Comparison of ENCODE assay signal across 8 cellular contexts in genomic region chr1:45569962-45570581, GRCh38. TPM values are rescaled to one million over a fixed set of nuclear protein-coding genes. Genes with fewer than 3 reads are reported as not detected.
DNase-seq lines count a peak whose midpoint lies in the region; ATAC-seq and TF ChIP-seq lines count a peak whose summit lies in the region.

No MANE protein-coding gene starts in this region.

- TF ChIP-seq CTCF in GM12872 (IDR thresholded peaks at IDR 0.05; ENCODE audit: insufficient read depth, low read depth, low read length) (peak; percentile 99), epithelial cell of esophagus (IDR thresholded peaks at IDR 0.05; ENCODE audit: insufficient read depth, low read depth, low read length, missing control alignments) (peak; percentile 100)

- ATAC-seq in naive B cell (ENCODE audit: low read depth in 2 of 2), result peak; percentile 77 to 98

- H3K27ac Mint-ChIP-seq in naive B cell, result peak overlapping the region in 5 of 6 donors; percentile 34 to 93 (median 57)

- H3K4me1 Mint-ChIP-seq in naive B cell, result peaks cover 3 to 8% (median 5%) of the 10 kb centered on the region in 3 donors

- no peak overlapping the region for H3K4me3 Mint-ChIP-seq in naive B cell

- H3K9ac ChIP-seq in NT2/D1 (ENCODE audit: insufficient read length, low read depth), result no peak overlapping the region

- H3K27me3 Mint-ChIP-seq in naive B cell, result no peaks in the 10 kb centered on the region

- no peaks in the 10 kb centered on the region for H3K27me3 ChIP-seq in NT2/D1 (ENCODE audit: insufficient read depth, insufficient read length)

- H3K36me3 Mint-ChIP-seq in naive B cell, result peaks cover 4 to 20% of the 10 kb centered on the region in 2 donors

- peaks cover 67% of the 10 kb centered on the region for H3K36me3 ChIP-seq in NT2/D1 (ENCODE audit: insufficient read depth, insufficient read length, low read length)

- no peak overlapping the region for H3K4me3 ChIP-seq in NT2/D1 (ENCODE audit: insufficient read length, low read depth)
- H3K4me3 ChIP-seq in epithelial cell of esophagus (ENCODE audit: low read length), result no peak overlapping the region

- DNase-seq in HPDE6-E6E7 (ENCODE audit: extremely low spot score) (peak; percentile 69), NT2/D1 (ENCODE audit: low read depth, low spot score) (peak; percentile 84), epithelial cell of esophagus (ENCODE audit: low read depth) (peak; percentile 84), naive B cell (peak; percentile 65), cortex of kidney (lab: John Stamatoyannopoulos, UW) (no peak)
- DNase-seq in activated CD8-positive, alpha-beta memory T cell treated with anti-CD3 and anti-CD28 coated beads, Interleukin-2, amount 50 U/mL, for 24 hours (ENCODE audit: extremely low read depth), result peak; percentile 33
- DNase-seq in stimulated activated CD8-positive, alpha-beta memory T cell treated with anti-CD3 and anti-CD28 coated beads, Interleukin-7, amount 100 ng/mL, for 4 hours (ENCODE audit: low read depth in 2 of 2), result peak; percentile 45 to 57

- H3K4me1 ChIP-seq in NT2/D1 (ENCODE audit: insufficient read depth, insufficient read length), result peaks cover 4% of the 10 kb centered on the region

- H3K9me3 Mint-ChIP-seq in naive B cell, result no peaks in the 10 kb centered on the region

- H3K9me3 ChIP-seq in NT2/D1 (ENCODE audit: insufficient read depth, low read length), result no peaks in the 10 kb centered on the region

RNA-seq across cellular contexts. Expression of gene NASP, which starts 13.8 kb away (rescaled TPM):
- polyA plus RNA-seq in naive B cell (ENCODE audit: low read depth in 6 of 6), result 100 to 1,000 TPM in 4 of 6 donors, 10 to 100 TPM in 2; 90.5 to 140 (median 114) TPM

RNA-seq across cellular contexts. Expression of gene AKR1A1, which starts 19.4 kb away (rescaled TPM):
- polyA plus RNA-seq in naive B cell (ENCODE audit: low read depth in 6 of 6), result 100 to 1,000 TPM; 123 to 249 (median 130) TPM

RNA-seq across cellular contexts. Expression of gene PRDX1, which starts 48.4 kb away (rescaled TPM):
- polyA plus RNA-seq in naive B cell (ENCODE audit: low read depth in 6 of 6), result 100 to 1,000 TPM; 171 to 239 (median 203) TPM

RNA-seq across cellular contexts. Expression of gene CCDC17, which starts 53.8 kb away (rescaled TPM):
- polyA plus RNA-seq in naive B cell (ENCODE audit: low read depth in 6 of 6), result under 1 TPM in 3 of 6 donors, not detected in 3; 0.08 to 0.57 (median 0.11) TPM
